ENCODE assay signal across 8 cellular contexts in genomic region chr12:113334786-113335539, GRCh38. TPM values are rescaled to one million over a fixed set of nuclear protein-coding genes. Genes with fewer than 3 reads are reported as not detected.
DNase-seq lines count a peak whose midpoint lies in the region; ATAC-seq and TF ChIP-seq lines count a peak whose summit lies in the region.

Gene SLC8B1 (minus strand): TSS chr12:113335109. CDS start chr12:113332878, 2,231 bp downstream.

- H3K27ac ChIP-seq in H9 (ENCODE audit: insufficient read length, low read depth, low read length) (no peak within 1 kb of the TSS), MM.1S (ENCODE audit: low read length) (no peak within 1 kb of the TSS), cardiac muscle cell (no peak within 1 kb of the TSS), tibial nerve (peak within 1 kb of the TSS; percentile 54 to 86 (median 72))

- H3K36me3 ChIP-seq in MM.1S (replicated peaks; ENCODE audit: insufficient read depth, low read length) (no peaks in the 10 kb centered on the region), cardiac muscle cell (no peaks in the 10 kb centered on the region), tibial nerve (peaks cover 0 to 28% (median 0%) of the 10 kb centered on the region in 3 donors)

- H3K4me2 ChIP-seq in H9 (ENCODE audit: insufficient read depth, insufficient read length, low read length) (peak within 1 kb of the TSS; percentile 88), MM.1S (ENCODE audit: low read depth, low read length) (peak within 1 kb of the TSS; percentile 71)

- H3K4me1 Mint-ChIP-seq in H9 (peaks cover 17 to 25% of the 10 kb centered on the region in 2 experiments), T-cell (peaks cover 41 to 44% (median 43%) of the 10 kb centered on the region in 3 donors)
- H3K4me1 Mint-ChIP-seq in activated naive CD8-positive, alpha-beta T cell treated with anti-CD3 and anti-CD28 coated beads, Interleukin-2, amount 50 U/mL, for 24 hours = peaks cover 25% of the 10 kb centered on the region

- peak; percentile 96 for DNase-seq in GM10248 (ENCODE audit: extremely low spot score)
- DNase-seq in H9 = peak; percentile 95
- peak; percentile 53 for DNase-seq in MM.1S
- DNase-seq in T-cell = peak; percentile 53 to 94 (median 78)
- DNase-seq in activated naive CD8-positive, alpha-beta T cell treated with anti-CD3 and anti-CD28 coated beads, Interleukin-2, amount 50 U/mL, for 24 hours = peak; percentile 92
- peak; percentile 85 to 91 for DNase-seq in cardiac muscle cell (ENCODE audit: low read depth in 1 of 2, low spot score in 1 of 2)
- DNase-seq in pons (ENCODE audit: low spot score) = peak; percentile 75
- DNase-seq in tibial nerve (ENCODE audit: low spot score in 2 of 2) = peak; percentile 90 to 93

- no peak within 1 kb of the TSS for H2AK5ac ChIP-seq in H9 (ENCODE audit: insufficient read length, low read length)

- peak within 1 kb of the TSS; percentile 7 for H3T11ph ChIP-seq in H9 (ENCODE audit: low read length)

- H3K9me2 ChIP-seq in MM.1S (replicated peaks; ENCODE audit: insufficient read depth, low read length) = no peaks in the 10 kb centered on the region

- H4K20me1 ChIP-seq in H9 (ENCODE audit: control insufficient read depth, insufficient read depth, insufficient read length) (no peaks in the 10 kb centered on the region), MM.1S (ENCODE audit: insufficient read depth, low read length) (no peaks in the 10 kb centered on the region)

- H3K4me1 ChIP-seq in H9 (ENCODE audit: insufficient read depth, low read length) = no peaks in the 10 kb centered on the region
- H3K4me1 ChIP-seq in MM.1S (ENCODE audit: low read length) = no peaks in the 10 kb centered on the region
- H3K4me1 ChIP-seq in cardiac muscle cell (ENCODE audit: low read depth) = no peaks in the 10 kb centered on the region
- H3K4me1 ChIP-seq in tibial nerve = peaks cover 0 to 31% (median 9%) of the 10 kb centered on the region in 4 donors

- H2BK12ac ChIP-seq in H9 (ENCODE audit: insufficient read length, low read depth, low read length) = no peak within 1 kb of the TSS

- H2AFZ ChIP-seq in H9 (ENCODE audit: low read length) = peak within 1 kb of the TSS; percentile 99
- peak within 1 kb of the TSS; percentile 72 for H2AFZ ChIP-seq in MM.1S (ENCODE audit: low read length)

- H3K9me3 ChIP-seq in H9 (ENCODE audit: control insufficient read depth, low read depth, low read length) = no peaks in the 10 kb centered on the region
- H3K9me3 ChIP-seq in MM.1S (replicated peaks; ENCODE audit: insufficient read depth, low read length) = no peaks in the 10 kb centered on the region
- H3K9me3 ChIP-seq in cardiac muscle cell (ENCODE audit: low read depth) = no peaks in the 10 kb centered on the region
- H3K9me3 ChIP-seq in tibial nerve = no peaks in the 10 kb centered on the region

- H3K23ac ChIP-seq in H9 (ENCODE audit: insufficient read length, low read depth, low read length) = no peak within 1 kb of the TSS

- H3K36me3 Mint-ChIP-seq in H9 (ENCODE audit: insufficient read depth in 1 of 3, low read depth in 3 of 3) = peaks cover 0 to 26% (median 13%) of the 10 kb centered on the region in 3 experiments; a peak in 4 of 7 replicates
- H3K36me3 Mint-ChIP-seq in T-cell = peaks cover 23% of the 10 kb centered on the region
- H3K36me3 Mint-ChIP-seq in activated naive CD8-positive, alpha-beta T cell treated with anti-CD3 and anti-CD28 coated beads, Interleukin-2, amount 50 U/mL, for 24 hours (ENCODE audit: low read depth) = peaks cover 12% of the 10 kb centered on the region

- H3K79me1 ChIP-seq in H9 (ENCODE audit: insufficient read depth, low read depth, low read length, poor library complexity, severe bottlenecking) = no peaks in the 10 kb centered on the region

- H4K5ac ChIP-seq in H9 (ENCODE audit: insufficient read length, low read depth, low read length) = no peak within 1 kb of the TSS

- CTCF ChIA-PET in GM10248 (lab: Yijun Ruan, JAX) = interaction anchor here (0.6 to 1.0 kb wide), 2 partner anchors 27 to 161 kb away, joined by 3 read pairs; no protein-coding TSS in a partner anchor
- CTCF ChIA-PET in T-cell (lab: Charles Lee) = interaction anchor here (0.6 to 1.1 kb wide), 5 partner anchors 22 to 632 kb away, joined by 3 to 11 read pairs (median 5); partner anchors contain the start of gene OAS2 (in 1 of the 2)

- peak within 1 kb of the TSS in 1 of 3 experiments; percentile 40; a peak in 2 of 7 replicates for H3K27ac Mint-ChIP-seq in H9
- H3K27ac Mint-ChIP-seq in T-cell = peak within 1 kb of the TSS; percentile 77 to 89
- peak within 1 kb of the TSS; percentile 80 for H3K27ac Mint-ChIP-seq in activated naive CD8-positive, alpha-beta T cell treated with anti-CD3 and anti-CD28 coated beads, Interleukin-2, amount 50 U/mL, for 24 hours

- H2BK5ac ChIP-seq in H9 (ENCODE audit: insufficient read length, low read length) = no peak within 1 kb of the TSS

- H3K9me3 Mint-ChIP-seq in H9 (no peaks in the 10 kb centered on the region), T-cell (no peaks in the 10 kb centered on the region)
- H3K9me3 Mint-ChIP-seq in activated naive CD8-positive, alpha-beta T cell treated with anti-CD3 and anti-CD28 coated beads, Interleukin-2, amount 50 U/mL, for 24 hours = no peaks in the 10 kb centered on the region

- H3K18ac ChIP-seq in H9 (ENCODE audit: insufficient read length, low read depth, low read length) = no peak within 1 kb of the TSS

- H3K4me3 ChIP-seq in MM.1S (ENCODE audit: low read length) = peak within 1 kb of the TSS; percentile 71
- H3K4me3 ChIP-seq in cardiac muscle cell = peak within 1 kb of the TSS; percentile 39
- H3K4me3 ChIP-seq in tibial nerve = peak within 1 kb of the TSS; percentile 75 to 92 (median 78)

- H3K23me2 ChIP-seq in H9 (ENCODE audit: insufficient read length, low read depth, low read length, poor library complexity, severe bottlenecking) = peaks cover 8% of the 10 kb centered on the region

- H3K4me3 Mint-ChIP-seq in H9 (peak within 1 kb of the TSS; percentile 79 to 95), T-cell (peak within 1 kb of the TSS; percentile 91 to 97 (median 96))
- H3K4me3 Mint-ChIP-seq in activated naive CD8-positive, alpha-beta T cell treated with anti-CD3 and anti-CD28 coated beads, Interleukin-2, amount 50 U/mL, for 24 hours = peak within 1 kb of the TSS; percentile 97

- TF ChIP-seq CTCF in GM10248 (IDR thresholded peaks at IDR 0.05; ENCODE audit: control extremely low read depth, extremely low read depth, low read depth, missing control alignments) (no peak), H9 (conservative IDR thresholded peaks at IDR 0.05) (no peak), MM.1S (IDR thresholded peaks at IDR 0.05; ENCODE audit: low read length) (no peak), cardiac muscle cell (IDR thresholded peaks at IDR 0.05; ENCODE audit: low read depth, low read length) (no peak), tibial nerve (IDR thresholded peaks at IDR 0.05) (peak in 2 of 5 experiments; percentile 9 to 32)

- no peaks in the 10 kb centered on the region for H3F3A ChIP-seq in MM.1S (ENCODE audit: insufficient read depth, low read length)

- peak; percentile 96 to 99 (median 98) for ATAC-seq in T-cell (replicated peaks in 1 of 4)
- ATAC-seq in activated naive CD8-positive, alpha-beta T cell treated with anti-CD3 and anti-CD28 coated beads, Interleukin-2, amount 50 U/mL, for 24 hours = peak; percentile 96

- peak within 1 kb of the TSS; percentile 39 for H3K9ac ChIP-seq in H9 (ENCODE audit: extremely low read depth, insufficient read length, low read length)
- peak within 1 kb of the TSS; percentile 47; the same call in 1 of the 2 replicates for H3K9ac ChIP-seq in MM.1S (ENCODE audit: low read length)

- H3K27me3 Mint-ChIP-seq in H9 (ENCODE audit: low read depth) = peaks cover 24% of the 10 kb centered on the region
- H3K27me3 Mint-ChIP-seq in T-cell = peaks cover 0 to 4% of the 10 kb centered on the region in 2 donors
- no peaks in the 10 kb centered on the region for H3K27me3 Mint-ChIP-seq in activated naive CD8-positive, alpha-beta T cell treated with anti-CD3 and anti-CD28 coated beads, Interleukin-2, amount 50 U/mL, for 24 hours

- TF ChIP-seq EP300 in tibial nerve (IDR thresholded peaks at IDR 0.05) = peak in 1 of 2 donors; percentile 90

- no peak within 1 kb of the TSS for H3K4ac ChIP-seq in H9 (ENCODE audit: low read depth, low read length)

- H3K56ac ChIP-seq in H9 (ENCODE audit: insufficient read length, low read depth, low read length) = no peak within 1 kb of the TSS

- peak; percentile 84 to 92 for TF ChIP-seq POLR2A in tibial nerve (IDR thresholded peaks at IDR 0.05)

- no peak within 1 kb of the TSS for H3K14ac ChIP-seq in H9 (ENCODE audit: insufficient read depth, low read length)

- H4K91ac ChIP-seq in H9 (ENCODE audit: insufficient read length, low read depth, low read length) = no peak within 1 kb of the TSS

- H3K27me3 ChIP-seq in H9 (ENCODE audit: insufficient read depth, low read length) (peaks cover 3% of the 10 kb centered on the region; the same call in 1 of the 2 replicates), MM.1S (replicated peaks; ENCODE audit: insufficient read depth, low read length) (no peaks in the 10 kb centered on the region), cardiac muscle cell (peaks cover 11% of the 10 kb centered on the region), tibial nerve (no peaks in the 10 kb centered on the region)

- H2BK15ac ChIP-seq in H9 (ENCODE audit: low read depth, low read length) = no peak within 1 kb of the TSS

- H3K79me2 ChIP-seq in H9 (ENCODE audit: insufficient read depth, low read length) (no peaks in the 10 kb centered on the region), MM.1S (ENCODE audit: low read length) (no peaks in the 10 kb centered on the region)

- WGBS in H9 (ENCODE audit: extremely low coverage, insufficient read length, low lambda C conversion rate) = no CpG with 5 or more reads among the region's 62 CpGs
- WGBS in tibial nerve, 2 donors = 1 to 2% methylated on average over 33 to 51 of the region's 62 CpGs

- no peak within 1 kb of the TSS for H4K8ac ChIP-seq in H9 (replicated peaks; ENCODE audit: insufficient read length, low read depth, low read length)

- H2BK120ac ChIP-seq in H9 (ENCODE audit: low read depth, low read length, poor library complexity, severe bottlenecking) = no peak within 1 kb of the TSS

- POLR2A ChIA-PET in GM10248 (lab: Yijun Ruan, JAX) (interaction anchor here (0.5 to 1.0 kb wide), 6 partner anchors 9 to 113 kb away, joined by 3 to 5 read pairs (median 4); no protein-coding TSS in a partner anchor), T-cell (lab: Charles Lee) (interaction anchor here (0.6 to 1.1 kb wide), 4 partner anchors 73 to 1226 kb away, joined by 3 to 7 read pairs (median 4); no protein-coding TSS in a partner anchor)

- H2BK20ac ChIP-seq in H9 (ENCODE audit: low read depth, low read length, poor library complexity, severe bottlenecking) = no peak within 1 kb of the TSS

RNA-seq across cellular contexts. Expression of gene SLC8B1, which starts in this region (rescaled TPM):
- total RNA-seq in H9 (2021) (10.4 and 10.6 TPM in 2 replicates), T-cell (100 to 1,000 TPM in 3 of 5 donors, 10 to 100 TPM in 2; 76.7 to 120 (median 102) TPM), cardiac muscle cell (2.5 and 5.8 TPM in 2 replicates), tibial nerve (10 to 100 TPM; 52.0 to 73.5 (median 61.2) TPM)
- polyA plus RNA-seq in cardiac muscle cell = 4.0 and 4.3 TPM in 2 replicates

Comparison
In these comparisons a context has a peak if more than half of its experiments do, and no peak if none do; other contexts are left out.
1. H3K27ac ChIP-seq: peak in tibial nerve (4 of 4); none in H9 (single experiment), MM.1S (single experiment) and cardiac muscle cell (single experiment).
2. Peak in every context shown above with its lines, with median percentiles within 50 percentile points of each other: DNase-seq, H3K4me3 Mint-ChIP-seq and H3K4me3 ChIP-seq.